Comparison of ENCODE assay signal across 8 cellular contexts in genomic region chr7:106178593-106179134, GRCh38.
DNase-seq lines count a peak whose midpoint lies in the region; ATAC-seq and TF ChIP-seq lines count a peak whose summit lies in the region.

No MANE protein-coding gene starts in this region.

- in situ Hi-C loops in G401 (cut with HindIII; ENCODE audit: low sequenced_read_pairs) = no loop called here

- no peak for TF ChIP-seq CTCF in colonic mucosa (IDR thresholded peaks at IDR 0.05)

- H3K36me3 ChIP-seq in colonic mucosa = no peaks in the 10 kb centered on the region

- intact Hi-C loops in colonic mucosa (cut with DNase I) = loop anchor here (5.0 kb wide), 1 partner anchor 189 kb away; no protein-coding TSS in a partner anchor

- no peaks in the 10 kb centered on the region for H3K27me3 ChIP-seq in colonic mucosa

- H3K9ac ChIP-seq in colonic mucosa (ENCODE audit: low read depth in 2 of 2, low read length in 2 of 2) = no peak overlapping the region

- H3K4me1 ChIP-seq in colonic mucosa = no peaks in the 10 kb centered on the region

- H3K4me3 ChIP-seq in colonic mucosa = no peak overlapping the region

- no peak for ATAC-seq in GM19452 (IDR thresholded peaks at IDR 0.05; ENCODE audit: unreplicated experiment)

- no peaks in the 10 kb centered on the region for H3K9me3 ChIP-seq in colonic mucosa

- DNase-seq in G401 (ENCODE audit: low spot score) (peak; percentile 9), NCI-H1694 (lab: John Stamatoyannopoulos, UW) (peak; percentile 50), cerebellar cortex (ENCODE audit: low spot score) (peak; percentile 19), myocyte (ENCODE audit: low read depth) (peak; percentile 80), germinal center (ENCODE audit: low spot score) (no peak), colonic mucosa (no peak)
- no peak for DNase-seq in stimulated activated CD4-positive, alpha-beta T cell treated with anti-CD3 and anti-CD28 coated beads, Interleukin-4, amount 100 ng/mL, for 24 hours

- H3K27ac ChIP-seq in colonic mucosa = no peak overlapping the region

Comparison
In these comparisons a context has a peak if more than half of its experiments do, and no peak if none do; other contexts are left out.
1. DNase-seq: peak in G401 (single experiment), NCI-H1694 (single experiment), cerebellar cortex (single experiment) and myocyte (single experiment); none in germinal center (single experiment), stimulated activated CD4-positive, alpha-beta T cell treated with anti-CD3 and anti-CD28 coated beads, Interleukin-4, amount 100 ng/mL, for 24 hours (single experiment) and colonic mucosa (single experiment).